Comparison of ENCODE assay signal across 8 cellular contexts in genomic region chr7:92835140-92835850, GRCh38. TPM values are rescaled to one million over a fixed set of nuclear protein-coding genes. Genes with fewer than 3 reads are reported as not detected.
A peak's percentile ranks its signal among the peaks of the same experiment; 100 is the strongest.
DNase-seq lines count a peak whose midpoint lies in the region; ATAC-seq and TF ChIP-seq lines count a peak whose summit lies in the region.

No MANE protein-coding gene starts in this region.

- peak overlapping the region; percentile 76 to 90 (median 83) for H3K27ac Mint-ChIP-seq in CD4-positive, CD25-positive, alpha-beta regulatory T cell
- peak overlapping the region; percentile 91 for H3K27ac Mint-ChIP-seq in activated naive CD8-positive, alpha-beta T cell treated with anti-CD3 and anti-CD28 coated beads for 36 hours

- H3K4me3 Mint-ChIP-seq in CD4-positive, CD25-positive, alpha-beta regulatory T cell = peak overlapping the region; percentile 94 to 99 (median 95)
- peak overlapping the region; percentile 87 for H3K4me3 Mint-ChIP-seq in activated naive CD8-positive, alpha-beta T cell treated with anti-CD3 and anti-CD28 coated beads for 36 hours

- peak in 1 of 2 donors; percentile 3 for ATAC-seq in CD4-positive, CD25-positive, alpha-beta regulatory T cell (ENCODE audit: low read depth in 2 of 2)
- peak; percentile 18 for ATAC-seq in SK-N-SH treated with all-trans-retinoic acid at 6 μM for 48 hours
- ATAC-seq in heart right ventricle = peak; percentile 3 to 49 (median 38)
- ATAC-seq in GM21367 (IDR thresholded peaks at IDR 0.05; ENCODE audit: unreplicated experiment) = no peak

- peaks cover 10% of the 10 kb centered on the region for H3K27me3 ChIP-seq in CD4-positive, CD25-positive, alpha-beta regulatory T cell (ENCODE audit: control insufficient read depth, insufficient read depth, low read length)
- no peaks in the 10 kb centered on the region for H3K27me3 ChIP-seq in heart right ventricle

- peaks cover 18 to 46% (median 27%) of the 10 kb centered on the region in 4 donors for H3K4me1 Mint-ChIP-seq in CD4-positive, CD25-positive, alpha-beta regulatory T cell
- peaks cover 27% of the 10 kb centered on the region for H3K4me1 Mint-ChIP-seq in activated naive CD8-positive, alpha-beta T cell treated with anti-CD3 and anti-CD28 coated beads for 36 hours

- no peaks in the 10 kb centered on the region for H3K36me3 ChIP-seq in CD4-positive, CD25-positive, alpha-beta regulatory T cell (ENCODE audit: control insufficient read depth, insufficient read depth, low read length)
- no peaks in the 10 kb centered on the region for H3K36me3 ChIP-seq in heart right ventricle

- no peaks in the 10 kb centered on the region for H3K36me3 Mint-ChIP-seq in CD4-positive, CD25-positive, alpha-beta regulatory T cell
- peaks cover 38% of the 10 kb centered on the region for H3K36me3 Mint-ChIP-seq in activated naive CD8-positive, alpha-beta T cell treated with anti-CD3 and anti-CD28 coated beads for 36 hours

- H3K4me1 ChIP-seq in CD4-positive, CD25-positive, alpha-beta regulatory T cell (ENCODE audit: control insufficient read depth, insufficient read depth, low read length, poor library complexity, severe bottlenecking) = peaks cover 53% of the 10 kb centered on the region
- peaks cover 0 to 33% (median 28%) of the 10 kb centered on the region in 9 donors for H3K4me1 ChIP-seq in heart right ventricle

- intact Hi-C loops in heart right ventricle (cut with DNase I) (loop anchor here in 2 of 10 donors (2.0 to 10.0 kb wide), 5 partner anchors 50 to 217 kb away; no protein-coding TSS in a partner anchor), posterior vena cava (cut with DNase I) (loop anchor here (10.0 kb wide), 3 partner anchors 140 to 210 kb away; no protein-coding TSS in a partner anchor)

- H3K27ac ChIP-seq in CD4-positive, CD25-positive, alpha-beta regulatory T cell (ENCODE audit: insufficient read depth, low read length, poor library complexity, severe bottlenecking) = peak overlapping the region; percentile 14
- H3K27ac ChIP-seq in heart right ventricle = peak overlapping the region; percentile 86 to 98 (median 92)

- H3K9me3 Mint-ChIP-seq in CD4-positive, CD25-positive, alpha-beta regulatory T cell = no peaks in the 10 kb centered on the region
- no peaks in the 10 kb centered on the region for H3K9me3 Mint-ChIP-seq in activated naive CD8-positive, alpha-beta T cell treated with anti-CD3 and anti-CD28 coated beads for 36 hours

- H3K27me3 Mint-ChIP-seq in CD4-positive, CD25-positive, alpha-beta regulatory T cell = peaks cover 34% of the 10 kb centered on the region
- peaks cover 21% of the 10 kb centered on the region for H3K27me3 Mint-ChIP-seq in activated naive CD8-positive, alpha-beta T cell treated with anti-CD3 and anti-CD28 coated beads for 36 hours

- peak; percentile 15 to 69 (median 57) for DNase-seq in CD4-positive, CD25-positive, alpha-beta regulatory T cell
- peak; percentile 64 for DNase-seq in HK-2 (ENCODE audit: unreplicated experiment)
- DNase-seq in activated naive CD8-positive, alpha-beta T cell treated with anti-CD3 and anti-CD28 coated beads for 36 hours = peak; percentile 62
- DNase-seq in heart right ventricle = peak; percentile 47 to 51
- DNase-seq in posterior vena cava (ENCODE audit: low spot score) = peak; percentile 86
- DNase-seq in cerebellum (ENCODE audit: low spot score) = no peak

- TF ChIP-seq CTCF in heart right ventricle (IDR thresholded peaks at IDR 0.05) = no peak

- H3K9me3 ChIP-seq in CD4-positive, CD25-positive, alpha-beta regulatory T cell (ENCODE audit: control insufficient read depth in 2 of 2, low read length in 2 of 2) = no peaks in the 10 kb centered on the region
- H3K9me3 ChIP-seq in heart right ventricle = no peaks in the 10 kb centered on the region

- H3K4me3 ChIP-seq in CD4-positive, CD25-positive, alpha-beta regulatory T cell (ENCODE audit: low read depth, low read length) = peak overlapping the region; percentile 94
- H3K4me3 ChIP-seq in heart right ventricle = peak overlapping the region; percentile 71 to 95 (median 88)

- WGBS in heart right ventricle, 2 donors = 1% methylated on average over 51 to 52 of the region's 52 CpGs

TF ChIP-seq in SK-N-SH treated with all-trans-retinoic acid at 6 μM for 48 hours, 23 proteins besides CTCF, POLR2A, EP300 and RAD21 (continues in another document):
- TF ChIP-seq TOX (CRISPR knock-in tag; IDR thresholded peaks at IDR 0.05; ENCODE audit: borderline replicate concordance) = peak; percentile 40; the same call in 1 of the 2 replicates
- TF ChIP-seq TCF4 (CRISPR knock-in tag; IDR thresholded peaks at IDR 0.05; ENCODE audit: borderline replicate concordance) = no peak; the same call in 1 of the 2 replicates
- TF ChIP-seq ISL1 (CRISPR knock-in tag; IDR thresholded peaks at IDR 0.05) = peak; percentile 41
- no peak for TF ChIP-seq ESRRG (CRISPR knock-in tag; IDR thresholded peaks at IDR 0.05)
- TF ChIP-seq BACH2 (CRISPR knock-in tag; IDR thresholded peaks at IDR 0.05; ENCODE audit: borderline replicate concordance) = no peak
- TF ChIP-seq GLIS3 (CRISPR knock-in tag; IDR thresholded peaks at IDR 0.05) = 0 out of 2 replicates have a peak, but pooled peaks have one; percentile 26
- TF ChIP-seq CSDC2 (CRISPR knock-in tag; IDR thresholded peaks at IDR 0.05) = 0 out of 2 replicates have a peak, but pooled peaks have one; percentile 9
- TF ChIP-seq ZNF8 (CRISPR knock-in tag; IDR thresholded peaks at IDR 0.05) = 0 out of 2 replicates have a peak, but pooled peaks have one; percentile 6
- TF ChIP-seq, protein P1, sequence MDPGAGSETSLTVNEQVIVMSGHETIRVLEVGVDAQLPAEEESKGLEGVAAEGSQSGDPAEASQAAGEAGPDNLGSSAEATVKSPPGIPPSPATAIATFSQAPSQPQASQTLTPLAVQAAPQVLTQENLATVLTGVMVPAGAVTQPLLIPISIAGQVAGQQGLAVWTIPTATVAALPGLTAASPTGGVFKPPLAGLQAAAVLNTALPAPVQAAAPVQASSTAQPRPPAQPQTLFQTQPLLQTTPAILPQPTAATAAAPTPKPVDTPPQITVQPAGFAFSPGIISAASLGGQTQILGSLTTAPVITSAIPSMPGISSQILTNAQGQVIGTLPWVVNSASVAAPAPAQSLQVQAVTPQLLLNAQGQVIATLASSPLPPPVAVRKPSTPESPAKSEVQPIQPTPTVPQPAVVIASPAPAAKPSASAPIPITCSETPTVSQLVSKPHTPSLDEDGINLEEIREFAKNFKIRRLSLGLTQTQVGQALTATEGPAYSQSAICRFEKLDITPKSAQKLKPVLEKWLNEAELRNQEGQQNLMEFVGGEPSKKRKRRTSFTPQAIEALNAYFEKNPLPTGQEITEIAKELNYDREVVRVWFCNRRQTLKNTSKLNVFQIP (CRISPR knock-in tag; IDR thresholded peaks at IDR 0.05; ENCODE audit: borderline replicate concordance, low read depth) = 0 out of 2 replicates have a peak, but pooled peaks have one; percentile 72
- TF ChIP-seq, protein P2, sequence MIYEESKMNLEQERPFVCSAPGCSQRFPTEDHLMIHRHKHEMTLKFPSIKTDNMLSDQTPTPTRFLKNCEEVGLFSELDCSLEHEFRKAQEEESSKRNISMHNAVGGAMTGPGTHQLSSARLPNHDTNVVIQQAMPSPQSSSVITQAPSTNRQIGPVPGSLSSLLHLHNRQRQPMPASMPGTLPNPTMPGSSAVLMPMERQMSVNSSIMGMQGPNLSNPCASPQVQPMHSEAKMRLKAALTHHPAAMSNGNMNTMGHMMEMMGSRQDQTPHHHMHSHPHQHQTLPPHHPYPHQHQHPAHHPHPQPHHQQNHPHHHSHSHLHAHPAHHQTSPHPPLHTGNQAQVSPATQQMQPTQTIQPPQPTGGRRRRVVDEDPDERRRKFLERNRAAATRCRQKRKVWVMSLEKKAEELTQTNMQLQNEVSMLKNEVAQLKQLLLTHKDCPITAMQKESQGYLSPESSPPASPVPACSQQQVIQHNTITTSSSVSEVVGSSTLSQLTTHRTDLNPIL (CRISPR knock-in tag; IDR thresholded peaks at IDR 0.05; ENCODE audit: low read depth) = 0 out of 2 replicates have a peak, but pooled peaks have one; percentile 10
- 0 out of 2 replicates have a peak, but pooled peaks have one; percentile 47 for TF ChIP-seq TSHZ2 (CRISPR knock-in tag; IDR thresholded peaks at IDR 0.05)
- TF ChIP-seq ZFP3 (CRISPR knock-in tag; IDR thresholded peaks at IDR 0.05) = peak; percentile 48; the same call in 1 of the 2 replicates

RNA-seq across cellular contexts. Expression of gene CDK6, which starts 1.1 kb away (rescaled TPM):
- total RNA-seq in CD4-positive, CD25-positive, alpha-beta regulatory T cell = 32.6 TPM
- polyA plus RNA-seq in CD4-positive, CD25-positive, alpha-beta regulatory T cell = 10 to 100 TPM in 1 of 4 donors, 1 to 10 TPM in 3; 5.5 to 11.8 (median 8.8) TPM
- total RNA-seq in activated naive CD8-positive, alpha-beta T cell treated with anti-CD3 and anti-CD28 coated beads for 36 hours = 100 to 1,000 TPM; 103 to 106 TPM
- total RNA-seq in heart right ventricle (10 to 100 TPM; 12.9 to 31.5 (median 16.8) TPM), posterior vena cava (10 to 100 TPM; 19.1 to 24.9 TPM), cerebellum (81.6 TPM)
- 1 to 10 TPM; 2.6 to 3.0 TPM for polyA plus RNA-seq in heart right ventricle
